Comparison of ENCODE assay signal across 33 cellular contexts in the genomic region with DNA sequence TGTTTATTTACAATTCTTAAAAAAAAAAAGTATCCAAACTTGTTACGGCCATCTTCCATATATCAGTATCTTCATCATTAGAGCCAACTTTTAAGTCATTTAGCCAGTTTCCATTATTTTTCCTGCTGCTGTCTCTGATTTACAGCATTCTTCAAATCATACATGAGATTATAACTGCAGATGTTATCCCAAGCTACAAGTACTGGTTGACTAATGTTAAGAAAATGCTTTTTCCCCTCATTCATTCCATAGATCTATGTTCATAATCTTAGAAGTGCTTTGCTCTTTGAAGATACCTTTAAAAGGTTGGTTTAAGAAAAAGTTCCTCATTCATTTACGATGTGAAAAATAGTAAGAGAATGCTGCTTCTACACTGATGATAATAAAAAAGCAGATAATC.
DNase-seq lines count a peak whose midpoint lies in the region; ATAC-seq, FAIRE-seq and TF ChIP-seq lines count a peak whose summit lies in the region.
"Had no signal": no experiment of that assay in that cellular context is flagged by ENCODE, and none has a peak within 500 bp of the region (broad histone marks: within the 10 kb centered on the region; RNA-seq: fewer than 3 reads in every experiment).

No MANE protein-coding gene starts in this region.

- no peak overlapping the region for H2AFZ ChIP-seq in astrocyte (ENCODE audit: low read depth, low read length)

- H3K9me3 Mint-ChIP-seq in astrocyte (ENCODE audit: unreplicated experiment) (peaks cover 12% of the 10 kb centered on the region), mesothelial cell of epicardium (peaks cover 29% of the 10 kb centered on the region)

- no peaks in the 10 kb centered on the region for H3K79me2 ChIP-seq in astrocyte (ENCODE audit: insufficient read depth, low read length)

- no peak for FAIRE-seq in astrocyte (lab: Jason Lieb, UNC)
- FAIRE-seq: HTR-8/SVneo, K562 had no signal

- no peaks in the 10 kb centered on the region for H4K20me1 ChIP-seq in astrocyte (ENCODE audit: insufficient read depth, low read length)
- H4K20me1 ChIP-seq: BLaER1 had no signal

- H3K9me3 ChIP-seq in astrocyte (ENCODE audit: insufficient read depth, low read depth, low read length) = peaks cover 3% of the 10 kb centered on the region
- H3K9me3 ChIP-seq: BLaER1, breast epithelium, thyroid gland, vagina had no signal

- no peak overlapping the region for H3K4me3 ChIP-seq in AG10803 (ENCODE audit: low read length)
- H3K4me3 ChIP-seq in astrocyte (ENCODE audit: insufficient read depth, low read depth, low read length) = no peak overlapping the region
- no peak overlapping the region for H3K4me3 ChIP-seq in dorsolateral prefrontal cortex
- H3K4me3 ChIP-seq: BLaER1, breast epithelium, heart left ventricle, K562, MG63, thyroid gland, vagina had no signal

- no peak overlapping the region for H3K9ac ChIP-seq in astrocyte (ENCODE audit: low read length)
- H3K9ac ChIP-seq: BLaER1 had no signal

- H3K27me3 Mint-ChIP-seq in astrocyte (ENCODE audit: low read depth, unreplicated experiment) (no peaks in the 10 kb centered on the region), mesothelial cell of epicardium (ENCODE audit: low read depth) (no peaks in the 10 kb centered on the region)
- H3K27me3 Mint-ChIP-seq: activated CD8-positive, alpha-beta memory T cell treated with anti-CD3 and anti-CD28 coated beads, Interleukin-2, amount 10 ng/mL, durations not matched to agents 7 days and 5 days; progenitor cell of endocrine pancreas had no signal

- no peaks in the 10 kb centered on the region for H3K4me1 ChIP-seq in astrocyte (ENCODE audit: insufficient read depth, low read length)
- no peaks in the 10 kb centered on the region for H3K4me1 ChIP-seq in foreskin keratinocyte
- H3K4me1 ChIP-seq: BLaER1, breast epithelium, heart left ventricle, thyroid gland, vagina had no signal

- DNase-seq in AG10803 (ENCODE audit: low read depth) (peak; percentile 37), HCEC 1CT (peak; percentile 55), astrocyte (ENCODE audit: low read depth) (peak; percentile 73), foreskin keratinocyte (peak; percentile 4 to 38), mesothelial cell of epicardium (ENCODE audit: low spot score in 2 of 2, unreplicated experiment in 2 of 2) (no peak), dorsolateral prefrontal cortex (no peak), activated gamma-delta T cell (lab: John Stamatoyannopoulos, UW) (no peak)
- DNase-seq: activated CD4-positive, alpha-beta T cell treated with anti-CD3 and anti-CD28 coated beads, Interleukin-2, amount 50 U/mL, for 1 hour; activated CD4-positive, CD25-positive, alpha-beta regulatory T cell; activated CD8-positive, alpha-beta memory T cell treated with anti-CD3 and anti-CD28 coated beads, Interleukin-2, amount 10 ng/mL, durations not matched to agents 7 days and 5 days; activated naive CD4-positive, alpha-beta T cell treated with anti-CD3 and anti-CD28 coated beads for 36 hours; activated T-cell treated with anti-CD3 and anti-CD28 coated beads, Interleukin-2, amount 50 U/mL, for 72 hours; amygdala; effector CD4-positive, alpha-beta T cell; foreskin melanocyte; heart left ventricle; kidney; left ventricle myocardium superior; MG63; NCI-H1105; NCI-H187; stimulated activated CD4-positive, alpha-beta T cell treated with anti-CD3 and anti-CD28 coated beads, Interleukin-4, amount 100 ng/mL, for 1 hour; T-helper 1 cell; thyroid gland had no signal

- peak overlapping the region; percentile 23 for H3K4me2 ChIP-seq in astrocyte (ENCODE audit: low read length)
- H3K4me2 ChIP-seq: BLaER1 had no signal

- H3K36me3 ChIP-seq in astrocyte (ENCODE audit: insufficient read depth, low read length) = peaks cover 6% of the 10 kb centered on the region
- H3K36me3 ChIP-seq: breast epithelium, MG63, thyroid gland, vagina had no signal

- TF ChIP-seq CTCF in AG10803 (conservative IDR thresholded peaks at IDR 0.05; ENCODE audit: low read length) (no peak), astrocyte (IDR thresholded peaks at IDR 0.05; ENCODE audit: insufficient read depth, low read depth, low read length) (no peak), foreskin keratinocyte (conservative IDR thresholded peaks at IDR 0.05) (no peak), mesothelial cell of epicardium (IDR thresholded peaks at IDR 0.05; ENCODE audit: unreplicated experiment) (no peak), dorsolateral prefrontal cortex (IDR thresholded peaks at IDR 0.05 in 54 of 56, conservative IDR thresholded peaks at IDR 0.05 in 2 of 56; ENCODE audit: low read depth in 1 of 56, partially characterized antibody in 56 of 56) (no peak)

- H3K27ac ChIP-seq in astrocyte (ENCODE audit: low read depth, low read length) (peak overlapping the region; percentile 36), foreskin keratinocyte (no peak overlapping the region), dorsolateral prefrontal cortex (no peak overlapping the region)
- H3K27ac ChIP-seq: BLaER1, breast epithelium, epithelial cell of prostate, heart left ventricle, thyroid gland, vagina had no signal

- intact Hi-C loops in dorsolateral prefrontal cortex (cut with DNase I) = no loop called here

- peak overlapping the region; percentile 10 for H3K27ac Mint-ChIP-seq in astrocyte (ENCODE audit: unreplicated experiment)
- no peak overlapping the region for H3K27ac Mint-ChIP-seq in mesothelial cell of epicardium
- H3K27ac Mint-ChIP-seq: activated CD8-positive, alpha-beta memory T cell treated with anti-CD3 and anti-CD28 coated beads, Interleukin-2, amount 10 ng/mL, durations not matched to agents 7 days and 5 days; activated naive CD4-positive, alpha-beta T cell treated with anti-CD3 and anti-CD28 coated beads for 36 hours; activated T-cell treated with anti-CD3 and anti-CD28 coated beads, Interleukin-2, amount 50 U/mL, for 72 hours; progenitor cell of endocrine pancreas had no signal

- no peaks in the 10 kb centered on the region for H3K27me3 ChIP-seq in astrocyte (ENCODE audit: insufficient read depth, low read length)
- no peaks in the 10 kb centered on the region for H3K27me3 ChIP-seq in foreskin keratinocyte
- H3K27me3 ChIP-seq in dorsolateral prefrontal cortex = no peaks in the 10 kb centered on the region
- H3K27me3 ChIP-seq: BLaER1, breast epithelium, heart left ventricle, MG63, thyroid gland, vagina had no signal

- H3K4me3 Mint-ChIP-seq in astrocyte (ENCODE audit: unreplicated experiment) (no peak overlapping the region), mesothelial cell of epicardium (no peak overlapping the region)
- H3K4me3 Mint-ChIP-seq: activated CD8-positive, alpha-beta memory T cell treated with anti-CD3 and anti-CD28 coated beads, Interleukin-2, amount 10 ng/mL, durations not matched to agents 7 days and 5 days; activated naive CD4-positive, alpha-beta T cell treated with anti-CD3 and anti-CD28 coated beads for 36 hours; activated T-cell treated with anti-CD3 and anti-CD28 coated beads, Interleukin-2, amount 50 U/mL, for 72 hours had no signal

- ATAC-seq in foreskin keratinocyte (no peak), HG03108 (IDR thresholded peaks at IDR 0.05; ENCODE audit: unreplicated experiment) (no peak)
- ATAC-seq: activated CD8-positive, alpha-beta memory T cell treated with anti-CD3 and anti-CD28 coated beads, Interleukin-2, amount 10 ng/mL, durations not matched to agents 7 days and 5 days; activated T-cell treated with anti-CD3 and anti-CD28 coated beads, Interleukin-2, amount 50 U/mL, for 72 hours; heart left ventricle; K562; left ventricle myocardium superior; sciatic nerve had no signal

- H3K36me3 Mint-ChIP-seq in astrocyte (ENCODE audit: low read depth, unreplicated experiment) = peaks cover 26% of the 10 kb centered on the region
- peaks cover 35% of the 10 kb centered on the region for H3K36me3 Mint-ChIP-seq in mesothelial cell of epicardium

- peaks cover 9% of the 10 kb centered on the region for H3K4me1 Mint-ChIP-seq in astrocyte (ENCODE audit: low read depth, unreplicated experiment)
- peaks cover 2% of the 10 kb centered on the region for H3K4me1 Mint-ChIP-seq in mesothelial cell of epicardium

Comparison
In these comparisons a context has a peak if more than half of its experiments do, and no peak if none do; other contexts are left out.
1. DNase-seq: peak in AG10803 (single experiment), HCEC 1CT (single experiment), astrocyte (single experiment) and foreskin keratinocyte (2 of 2); none in mesothelial cell of epicardium (0 of 2), dorsolateral prefrontal cortex (0 of 10) and activated gamma-delta T cell (single experiment).